Comparison of ENCODE assay signal across 18 cellular contexts in the genomic region with DNA sequence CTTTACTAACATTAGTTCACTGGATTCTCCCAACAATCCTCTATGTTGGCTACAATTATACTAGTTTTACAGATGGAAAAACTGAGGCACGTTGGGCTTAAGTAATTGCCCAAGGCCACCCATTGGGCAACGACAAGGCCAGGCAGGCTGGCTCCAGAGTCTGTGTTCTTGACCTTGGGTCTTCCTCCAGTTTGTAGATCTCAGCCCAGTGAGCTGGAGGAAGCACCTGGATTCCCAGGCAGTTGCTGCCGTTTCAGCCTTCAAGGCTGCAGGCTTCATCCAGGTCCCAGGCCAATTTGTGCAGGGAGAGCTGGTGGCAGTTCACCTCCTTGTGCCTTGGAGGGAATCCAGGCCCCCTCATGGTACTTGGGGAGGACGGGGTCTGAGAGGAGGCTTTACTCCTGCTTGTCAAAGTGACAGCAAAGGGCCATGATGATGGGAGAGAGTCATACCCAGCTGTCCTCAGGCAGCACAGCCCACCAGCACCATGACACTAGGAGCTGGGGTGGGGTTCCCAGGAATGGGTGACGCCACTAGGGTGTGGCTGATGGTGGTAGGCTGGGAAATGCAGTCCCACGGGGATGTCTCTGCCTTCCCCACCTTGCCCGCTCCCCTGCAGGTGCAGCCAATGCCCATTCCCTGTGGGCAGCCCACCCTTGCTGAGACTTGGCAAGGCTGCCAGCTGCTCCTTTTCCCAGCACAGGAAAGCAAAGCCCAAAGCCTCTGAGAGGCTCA. TPM values are rescaled to one million over a fixed set of nuclear protein-coding genes. Genes with fewer than 3 reads are reported as not detected.
DNase-seq lines count a peak whose midpoint lies in the region; ATAC-seq and TF ChIP-seq lines count a peak whose summit lies in the region.
"Had no signal": no experiment of that assay in that cellular context is flagged by ENCODE, and none has a peak within 500 bp of the region (broad histone marks: within the 10 kb centered on the region; RNA-seq: fewer than 3 reads in every experiment).

No MANE protein-coding gene starts in this region.

- peaks cover 8% of the 10 kb centered on the region for H3K27me3 Mint-ChIP-seq in Calu3 (ENCODE audit: unreplicated experiment)
- peaks cover 9 to 29% (median 21%) of the 10 kb centered on the region in 3 donors for H3K27me3 Mint-ChIP-seq in CD14-positive monocyte (ENCODE audit: low read depth in 3 of 3)

- H3K4me3 Mint-ChIP-seq in Calu3 (ENCODE audit: low read depth, unreplicated experiment) (no peak overlapping the region), CD14-positive monocyte (no peak overlapping the region)
- H3K4me3 Mint-ChIP-seq: activated T-cell treated with anti-CD3 and anti-CD28 coated beads, Interleukin-2, amount 50 U/mL, for 24 hours; immature natural killer cell; stimulated activated naive CD8-positive, alpha-beta T cell treated with anti-CD3 and anti-CD28 coated beads, Interleukin-15, Interleukin-2, amounts not matched to agents 100 ng/mL and 50 ng/mL, for 24 hours had no signal

- BruUV-seq in Calu3 (replicated peaks; lab: Mats Ljungman, UMichigan), result no TSS peak

- H3K9me3 ChIP-seq in RWPE2 (ENCODE audit: severe bottlenecking) (no peaks in the 10 kb centered on the region), esophagus squamous epithelium (no peaks in the 10 kb centered on the region), gastrocnemius medialis (no peaks in the 10 kb centered on the region)
- H3K9me3 ChIP-seq: colonic mucosa, uterus had no signal

- peak overlapping the region; percentile 92 for H3K27ac ChIP-seq in RWPE2 (ENCODE audit: poor library complexity, severe bottlenecking)
- H3K27ac ChIP-seq in esophagus squamous epithelium, result peak overlapping the region; percentile 93 to 97 (median 96)
- H3K27ac ChIP-seq in gastrocnemius medialis, result peak overlapping the region; percentile 54 to 72 (median 62)
- H3K27ac ChIP-seq: colonic mucosa, GM23248, uterus had no signal

- H3K36me3 Mint-ChIP-seq in Calu3 (ENCODE audit: insufficient read depth, unreplicated experiment) (peaks cover 20% of the 10 kb centered on the region), CD14-positive monocyte (no peaks in the 10 kb centered on the region)
- H3K36me3 Mint-ChIP-seq: immature natural killer cell had no signal

- CTCF ChIA-PET in Calu3 (lab: Charles Lee), result interaction anchor here (1.0 to 3.2 kb wide), 5 partner anchors 9 to 51 kb away, joined by 3 to 15 read pairs (median 4); no protein-coding TSS in a partner anchor

- WGBS in esophagus squamous epithelium, 2 donors, result 34 to 44% methylated on average over 4 to 5 of the region's 7 CpGs

- peaks cover 36% of the 10 kb centered on the region for H3K4me1 Mint-ChIP-seq in Calu3 (ENCODE audit: low read depth, unreplicated experiment)
- H3K4me1 Mint-ChIP-seq in CD14-positive monocyte, result no peaks in the 10 kb centered on the region
- H3K4me1 Mint-ChIP-seq: immature natural killer cell had no signal

- H3K27ac Mint-ChIP-seq in Calu3 (ENCODE audit: unreplicated experiment) (peak overlapping the region; percentile 57), CD14-positive monocyte (no peak overlapping the region)
- H3K27ac Mint-ChIP-seq: activated T-cell treated with anti-CD3 and anti-CD28 coated beads, Interleukin-2, amount 50 U/mL, for 24 hours; immature natural killer cell; stimulated activated naive CD8-positive, alpha-beta T cell treated with anti-CD3 and anti-CD28 coated beads, Interleukin-15, Interleukin-2, amounts not matched to agents 100 ng/mL and 50 ng/mL, for 24 hours had no signal

- H3K36me3 ChIP-seq in RWPE2 (ENCODE audit: low read depth) (peaks cover 41% of the 10 kb centered on the region), esophagus squamous epithelium (peaks cover 5 to 28% (median 20%) of the 10 kb centered on the region in 3 donors), gastrocnemius medialis (no peaks in the 10 kb centered on the region)
- H3K36me3 ChIP-seq: colonic mucosa, uterus had no signal

- no peak overlapping the region for H3K4me3 ChIP-seq in RWPE2 (ENCODE audit: severe bottlenecking)
- peak overlapping the region in 1 of 4 donors; percentile 8 for H3K4me3 ChIP-seq in esophagus squamous epithelium
- no peak overlapping the region for H3K4me3 ChIP-seq in gastrocnemius medialis
- H3K4me3 ChIP-seq: colonic mucosa, GM23248, uterus had no signal

- H3K27me3 ChIP-seq in RWPE2 (ENCODE audit: insufficient read depth, poor library complexity, severe bottlenecking) (no peaks in the 10 kb centered on the region), esophagus squamous epithelium (no peaks in the 10 kb centered on the region), gastrocnemius medialis (no peaks in the 10 kb centered on the region)
- H3K27me3 ChIP-seq: colonic mucosa, uterus had no signal

- DNase-seq in Calu3 (peak; percentile 57), RWPE2 (ENCODE audit: low spot score) (no peak), esophagus squamous epithelium (lab: John Stamatoyannopoulos, UW) (no peak), gastrocnemius medialis (no peak), ecto neural progenitor cell (ENCODE audit: low spot score) (no peak), activated T-cell treated with anti-CD3 and anti-CD28 coated beads for 4 hours (no peak), CD14-positive monocyte (ENCODE audit: low spot score) (no peak), NCI-H2081 (lab: John Stamatoyannopoulos, UW) (no peak)
- DNase-seq: activated naive CD4-positive, alpha-beta T cell treated with anti-CD3 and anti-CD28 coated beads, Interleukin-2, amount 50 U/mL, for 16 hours; activated T-cell treated with anti-CD3 and anti-CD28 coated beads, Interleukin-2, amount 50 U/mL, for 24 hours; immature natural killer cell; mesendoderm; stimulated activated CD4-positive, alpha-beta T cell treated with anti-CD3 and anti-CD28 coated beads, Interleukin-15, amount 100 ng/mL, for 24 hours had no signal

- ATAC-seq in RWPE2 (ENCODE audit: low read depth) (peak; percentile 1; the same call in 2 of the 3 replicates), gastrocnemius medialis (no peak)

- intact Hi-C loops in Calu3 (cut with micrococcal nuclease; ENCODE audit: unreplicated experiment), result no loop called here
- intact Hi-C loops in esophagus squamous epithelium (cut with DNase I), result no loop called here
- intact Hi-C loops in gastrocnemius medialis (cut with DNase I; ENCODE audit: low total_unique reads), result loop anchor here (5.0 kb wide), 1 partner anchor 48 kb away; no protein-coding TSS in a partner anchor
- intact Hi-C loops in CD14-positive monocyte (cut with micrococcal nuclease), result no loop called here

- H3K9me3 Mint-ChIP-seq in Calu3 (ENCODE audit: low read depth, unreplicated experiment) (no peaks in the 10 kb centered on the region), CD14-positive monocyte (no peaks in the 10 kb centered on the region)
- H3K9me3 Mint-ChIP-seq: activated T-cell treated with anti-CD3 and anti-CD28 coated beads, Interleukin-2, amount 50 U/mL, for 24 hours; immature natural killer cell; stimulated activated naive CD8-positive, alpha-beta T cell treated with anti-CD3 and anti-CD28 coated beads, Interleukin-15, Interleukin-2, amounts not matched to agents 100 ng/mL and 50 ng/mL, for 24 hours had no signal

- H3K4me1 ChIP-seq in RWPE2 (ENCODE audit: insufficient read depth, poor library complexity, severe bottlenecking) (peaks cover 64% of the 10 kb centered on the region), esophagus squamous epithelium (peaks cover 58 to 99% (median 65%) of the 10 kb centered on the region in 3 donors), gastrocnemius medialis (peaks cover 21 to 28% of the 10 kb centered on the region in 2 donors)
- H3K4me1 ChIP-seq: uterus had no signal

- TF ChIP-seq CTCF in Calu3 (IDR thresholded peaks at IDR 0.05; ENCODE audit: unreplicated experiment) (no peak), RWPE2 (IDR thresholded peaks at IDR 0.05; ENCODE audit: poor library complexity, severe bottlenecking) (no peak), esophagus squamous epithelium (IDR thresholded peaks at IDR 0.05) (no peak), gastrocnemius medialis (IDR thresholded peaks at IDR 0.05 in 4 of 5, conservative IDR thresholded peaks at IDR 0.05 in 1 of 5) (no peak), CD14-positive monocyte (IDR thresholded peaks at IDR 0.05) (no peak)

- in situ Hi-C loops in gastrocnemius medialis (cut with MboI; ENCODE audit: low sequenced_read_pairs in 4 of 4), result no loop called here

- TF ChIP-seq POLR2A in esophagus squamous epithelium (IDR thresholded peaks at IDR 0.05), result no peak
- TF ChIP-seq POLR2A in gastrocnemius medialis (IDR thresholded peaks at IDR 0.05), result no peak

RNA-seq across cellular contexts. Expression of a gene that starts 27.1 kb away (rescaled TPM):
- 0.09 and 0.17 TPM in 2 replicates for total RNA-seq in Calu3 (2022)
- total RNA-seq in esophagus squamous epithelium, result 100 to 1,000 TPM; 263 to 706 (median 410) TPM
- total RNA-seq in gastrocnemius medialis, result 1 to 10 TPM in 3 of 4 donors, under 1 TPM in 1; 0.71 to 4.5 (median 1.2) TPM
- not detected for polyA plus RNA-seq in CD14-positive monocyte
- polyA plus RNA-seq: immature natural killer cell, neural cell had no signal

Comparison
In these comparisons a context has a peak if more than half of its experiments do, and no peak if none do; other contexts are left out.
1. RNA of a gene that starts 27.1 kb away (total RNA-seq): 263 to 706 TPM in esophagus squamous epithelium; 0.71 to 4.5 TPM in gastrocnemius medialis and 0.09 to 0.17 TPM in Calu3; every median in the first group is over 10 times any median in the second.
2. Peak in every context shown above with its lines, with median percentiles within 50 percentile points of each other: H3K27ac ChIP-seq.